In the genomic region with DNA sequence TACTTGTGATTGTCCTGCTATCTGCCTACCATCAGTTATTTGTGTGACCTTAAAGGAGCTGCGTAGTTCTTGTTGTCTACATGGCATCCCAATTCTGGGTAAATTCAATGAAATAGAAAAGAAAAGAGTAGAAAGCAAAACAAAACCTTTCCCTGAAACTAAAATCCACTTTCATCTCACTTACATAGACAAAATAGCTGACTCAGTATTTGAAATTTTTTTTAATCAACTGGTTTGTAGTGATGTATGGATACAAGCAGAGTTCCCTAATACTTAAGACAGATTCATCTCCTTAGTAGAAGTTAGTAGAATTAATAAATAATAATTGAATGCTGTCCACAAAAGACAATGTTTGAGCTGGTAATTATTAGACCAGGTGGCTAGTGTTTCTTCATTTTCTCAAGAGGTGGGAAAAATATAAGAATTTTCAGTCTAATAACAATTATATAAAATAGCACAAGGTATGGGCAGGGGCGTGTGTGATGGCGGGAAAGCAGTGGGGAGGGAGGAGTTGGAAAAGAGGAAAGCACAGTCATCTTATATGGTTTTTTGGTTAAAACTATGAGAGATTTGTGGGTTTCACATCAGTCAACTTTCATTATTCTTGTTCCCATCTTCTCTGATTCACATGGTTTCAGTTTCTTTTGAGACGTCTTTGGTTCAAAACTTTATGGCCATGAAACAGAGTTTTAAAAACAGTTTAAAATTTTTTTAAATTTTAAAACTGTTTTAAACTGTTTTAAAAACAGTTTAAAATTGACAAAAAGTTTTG, we compare ENCODE assay signal across 8 cellular contexts.
DNase-seq lines count a peak whose midpoint lies in the region; ATAC-seq lines count a peak whose summit lies in the region.

No MANE protein-coding gene starts in this region.

- H3K27me3 Mint-ChIP-seq in naive B cell = peaks cover 30 to 32% (median 32%) of the 10 kb centered on the region in 3 donors

- H3K27ac Mint-ChIP-seq in naive B cell = no peak overlapping the region

- H3K36me3 Mint-ChIP-seq in naive B cell = no peaks in the 10 kb centered on the region

- H3K9me3 Mint-ChIP-seq in naive B cell = no peaks in the 10 kb centered on the region

- H3K4me3 Mint-ChIP-seq in naive B cell = no peak overlapping the region

- peaks cover 0 to 6% (median 4%) of the 10 kb centered on the region in 3 donors for H3K4me1 Mint-ChIP-seq in naive B cell

- DNase-seq in naive B cell = peak; percentile 7
- no peak for DNase-seq in NAMALWA (ENCODE audit: low spot score)
- no peak for DNase-seq in LoVo (ENCODE audit: low spot score)
- DNase-seq in middle frontal gyrus (ENCODE audit: extremely low spot score, low spot score) = no peak
- no peak for DNase-seq in NCI-H2029 (lab: John Stamatoyannopoulos, UW)

- ATAC-seq in GM18870 (IDR thresholded peaks at IDR 0.05; ENCODE audit: unreplicated experiment) (peak; percentile 97), GM21737 (IDR thresholded peaks at IDR 0.05; ENCODE audit: unreplicated experiment) (peak; percentile 98), HG03571 (IDR thresholded peaks at IDR 0.05; ENCODE audit: unreplicated experiment) (peak; percentile 85), naive B cell (ENCODE audit: low read depth in 2 of 2) (peak in 1 of 2 donors; percentile 32)
